1 cellular context compared by ENCODE assay signal in genomic region chr17:41785876-41786226, GRCh38.
TF ChIP-seq lines count a peak whose summit lies in the region.

No MANE protein-coding gene starts in this region.

TF ChIP-seq in IMR-90, 13 proteins besides CTCF, POLR2A, EP300 and RAD21 (continued from another document):
- TF ChIP-seq MXI1 (IDR thresholded peaks at IDR 0.05; ENCODE audit: borderline replicate concordance, low read depth, low read length), result no peak
- TF ChIP-seq USF2 (IDR thresholded peaks at IDR 0.05; ENCODE audit: low read depth, low read length), result no peak
- no peak for TF ChIP-seq FOS (IDR thresholded peaks at IDR 0.05; ENCODE audit: low read depth, low read length)
- TF ChIP-seq NFE2L2 (IDR thresholded peaks at IDR 0.05; ENCODE audit: low read depth, low read length), result no peak
- TF ChIP-seq RFX5 (IDR thresholded peaks at IDR 0.05; ENCODE audit: low read depth, low read length), result no peak
- TF ChIP-seq CEBPB (IDR thresholded peaks at IDR 0.05; ENCODE audit: low read depth, low read length), result no peak
- no peak for TF ChIP-seq SMC3 (IDR thresholded peaks at IDR 0.05; ENCODE audit: low read depth, low read length)
- TF ChIP-seq MAZ (IDR thresholded peaks at IDR 0.05; ENCODE audit: borderline replicate concordance, low read depth, low read length), result no peak
- TF ChIP-seq MAFK (IDR thresholded peaks at IDR 0.05; ENCODE audit: low read depth, low read length), result no peak
